Comparison of ENCODE assay signal across 8 cellular contexts in the genomic region with DNA sequence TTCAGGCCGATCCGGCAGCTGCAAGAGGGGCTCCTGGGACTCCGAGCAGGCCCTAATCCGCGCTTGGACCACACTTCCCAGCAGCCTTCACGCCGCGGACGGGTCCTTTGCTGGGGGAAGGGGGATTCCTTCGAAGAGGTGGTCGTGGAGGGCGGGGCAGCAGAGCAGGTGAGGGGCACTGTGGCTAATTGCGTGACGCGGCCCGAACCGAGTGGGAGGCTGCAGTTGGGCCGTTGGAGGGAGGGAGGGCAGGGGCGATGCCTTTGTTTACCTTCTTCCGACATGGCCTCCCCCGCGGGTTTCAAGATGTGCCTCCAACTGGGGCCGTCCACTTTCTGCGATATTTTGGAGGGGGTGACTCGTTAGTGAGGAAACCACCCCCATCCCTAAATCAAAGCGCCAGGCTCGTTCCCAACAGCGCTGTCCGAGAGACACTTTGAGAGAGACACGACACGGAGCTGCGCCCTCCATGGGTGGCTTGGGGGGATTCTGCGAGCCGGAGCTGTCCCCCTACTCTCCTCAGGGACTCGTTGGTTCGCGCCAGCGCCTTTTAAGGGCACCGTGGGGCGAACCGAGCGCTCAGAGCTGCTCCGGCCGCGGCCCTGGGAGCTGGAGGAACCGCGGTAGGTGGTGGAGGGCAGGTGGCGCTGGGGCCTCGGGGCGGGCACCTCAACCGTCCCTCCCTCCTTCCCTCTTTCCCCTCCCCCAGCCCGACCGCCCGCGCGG. TPM values are rescaled to one million over a fixed set of nuclear protein-coding genes. Genes with fewer than 3 reads are reported as not detected.
DNase-seq lines count a peak whose midpoint lies in the region; ATAC-seq and TF ChIP-seq lines count a peak whose summit lies in the region.

A gene (plus strand): TSS at position 582 of the 726 bp plus-strand sequence. CDS start 3,070 bp downstream, outside the sequence.

- DNase-seq in AG09319 (ENCODE audit: extremely low read depth, low read depth) (peak; percentile 77), NCI-H446 treated with DMSO at 0.1 percent for 48 hours (lab: John Stamatoyannopoulos, UW) (peak; percentile 87), cerebellar nuclear complex (lab: John Stamatoyannopoulos, UW) (peak; percentile 62 to 77), kidney epithelial cell (ENCODE audit: low read depth) (no peak)
- peak; percentile 94 for DNase-seq in activated CD4-positive, alpha-beta T cell treated with anti-CD3 and anti-CD28 coated beads for 1 hour
- DNase-seq in stimulated activated CD4-positive, alpha-beta T cell treated with anti-CD3 and anti-CD28 coated beads, Interleukin-15, amount 100 ng/mL, for 24 hours, result peak; percentile 93

- peaks cover 3% of the 10 kb centered on the region for H3K36me3 ChIP-seq in kidney epithelial cell (ENCODE audit: control insufficient read depth, insufficient read depth, low read length)

- H3K27me3 ChIP-seq in kidney epithelial cell (ENCODE audit: control insufficient read depth, insufficient read depth, low read length), result no peaks in the 10 kb centered on the region

- TF ChIP-seq CTCF in AG09319 (IDR thresholded peaks at IDR 0.05; ENCODE audit: low read depth, low read length) (no peak), kidney epithelial cell (IDR thresholded peaks at IDR 0.05; ENCODE audit: insufficient read depth, low read length, poor library complexity, severe bottlenecking) (no peak)

- ATAC-seq in GM19023 (IDR thresholded peaks at IDR 0.05; ENCODE audit: unreplicated experiment) (peak; percentile 85), HG03196 (IDR thresholded peaks at IDR 0.05; ENCODE audit: unreplicated experiment) (peak; percentile 78)

- H3K4me3 ChIP-seq in kidney epithelial cell (ENCODE audit: low read depth, low read length), result peak within 1 kb of the TSS; percentile 79

RNA-seq across cellular contexts. Expression of the gene that starts here (rescaled TPM):
- total RNA-seq in kidney epithelial cell, result 26.3 and 36.8 TPM in 2 replicates
